ENCODE assay signal across 2 cellular contexts in the genomic region with DNA sequence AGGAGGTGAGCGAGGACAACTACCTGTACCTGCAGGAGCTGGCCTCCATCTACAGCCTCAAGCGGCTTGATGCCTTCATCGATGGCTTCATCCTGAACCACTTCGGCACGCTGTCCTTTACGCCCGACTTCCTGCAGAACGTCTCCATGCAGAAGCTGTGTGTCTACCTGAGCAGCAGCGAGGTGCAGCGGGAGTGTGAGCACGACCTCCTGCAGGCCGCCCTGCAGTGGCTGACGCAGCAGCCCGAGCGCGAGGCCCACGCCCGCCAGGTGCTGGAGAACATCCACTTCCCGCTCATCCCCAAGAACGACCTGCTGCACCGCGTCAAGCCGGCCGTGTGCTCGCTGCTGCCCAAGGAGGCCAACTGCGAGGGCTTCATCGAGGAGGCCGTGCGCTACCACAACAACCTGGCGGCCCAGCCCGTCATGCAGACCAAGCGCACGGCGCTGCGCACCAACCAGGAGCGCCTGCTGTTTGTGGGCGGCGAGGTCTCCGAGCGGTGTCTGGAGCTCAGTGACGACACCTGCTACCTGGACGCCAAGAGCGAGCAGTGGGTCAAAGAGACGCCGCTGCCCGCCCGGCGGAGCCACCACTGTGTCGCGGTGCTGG.
TF ChIP-seq lines count a peak whose summit lies in the region.

No MANE protein-coding gene starts in this region.

TF ChIP-seq in IMR-90, 13 proteins besides CTCF, POLR2A, EP300 and RAD21:
- TF ChIP-seq MAZ (IDR thresholded peaks at IDR 0.05; ENCODE audit: borderline replicate concordance, low read depth, low read length), result no peak
- no peak for TF ChIP-seq RCOR1 (IDR thresholded peaks at IDR 0.05; ENCODE audit: insufficient replicate concordance, low read length)
- TF ChIP-seq FOS (IDR thresholded peaks at IDR 0.05; ENCODE audit: low read depth, low read length), result no peak
- no peak for TF ChIP-seq NFE2L2 (IDR thresholded peaks at IDR 0.05; ENCODE audit: low read depth, low read length)
- TF ChIP-seq, protein P1, sequence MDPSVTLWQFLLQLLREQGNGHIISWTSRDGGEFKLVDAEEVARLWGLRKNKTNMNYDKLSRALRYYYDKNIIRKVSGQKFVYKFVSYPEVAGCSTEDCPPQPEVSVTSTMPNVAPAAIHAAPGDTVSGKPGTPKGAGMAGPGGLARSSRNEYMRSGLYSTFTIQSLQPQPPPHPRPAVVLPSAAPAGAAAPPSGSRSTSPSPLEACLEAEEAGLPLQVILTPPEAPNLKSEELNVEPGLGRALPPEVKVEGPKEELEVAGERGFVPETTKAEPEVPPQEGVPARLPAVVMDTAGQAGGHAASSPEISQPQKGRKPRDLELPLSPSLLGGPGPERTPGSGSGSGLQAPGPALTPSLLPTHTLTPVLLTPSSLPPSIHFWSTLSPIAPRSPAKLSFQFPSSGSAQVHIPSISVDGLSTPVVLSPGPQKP (IDR thresholded peaks at IDR 0.05; ENCODE audit: borderline replicate concordance, low read depth, low read length), result no peak
- TF ChIP-seq MXI1 (IDR thresholded peaks at IDR 0.05; ENCODE audit: borderline replicate concordance, low read depth, low read length), result no peak
- no peak for TF ChIP-seq RFX5 (IDR thresholded peaks at IDR 0.05; ENCODE audit: low read depth, low read length)

TF ChIP-seq in WTC11, 78 proteins besides CTCF, POLR2A, EP300 and RAD21:
- no peak for TF ChIP-seq CDX4 (CRISPR knock-in tag; IDR thresholded peaks at IDR 0.05; ENCODE audit: borderline replicate concordance)
- TF ChIP-seq TEAD4 (CRISPR knock-in tag; IDR thresholded peaks at IDR 0.05), result no peak
- no peak for TF ChIP-seq ZNF671 (CRISPR knock-in tag; IDR thresholded peaks at IDR 0.05)
- no peak for TF ChIP-seq ZBTB21 (CRISPR knock-in tag; IDR thresholded peaks at IDR 0.05; ENCODE audit: borderline replicate concordance)
